11 cellular contexts compared by ENCODE assay signal in the genomic region with DNA sequence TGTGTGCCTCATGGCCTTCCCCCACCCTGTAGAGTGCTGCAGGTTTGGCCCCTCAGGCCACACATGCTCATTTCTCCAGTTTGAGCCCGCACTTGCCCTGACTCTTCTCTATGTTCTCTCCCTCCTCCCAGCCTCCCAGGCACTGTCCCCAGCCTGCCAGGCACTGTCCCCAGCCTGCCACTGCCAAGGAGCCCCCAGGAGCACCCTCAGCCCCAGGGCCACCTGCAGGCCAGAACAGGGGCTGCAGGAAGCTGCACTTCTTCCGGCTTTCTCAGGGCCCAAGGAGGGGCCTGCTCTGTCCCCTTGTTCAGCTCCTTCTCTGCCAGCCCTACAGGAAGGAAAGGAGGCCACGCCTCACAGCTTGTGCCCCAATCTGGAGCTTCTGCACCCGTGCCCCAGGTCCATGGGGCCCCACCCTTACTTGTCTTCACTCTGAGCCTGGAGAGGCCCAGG. TPM values are rescaled to one million over a fixed set of nuclear protein-coding genes. Genes with fewer than 3 reads are reported as not detected.
A peak's percentile ranks its signal among the peaks of the same experiment; 100 is the strongest.
DNase-seq lines count a peak whose midpoint lies in the region; ATAC-seq and TF ChIP-seq lines count a peak whose summit lies in the region.
"Had no signal": no experiment of that assay in that cellular context is flagged by ENCODE, and none has a peak within 500 bp of the region (broad histone marks: within the 10 kb centered on the region; RNA-seq: fewer than 3 reads in every experiment).

No MANE protein-coding gene starts in this region.

- H3K79me2 ChIP-seq in OCI-LY7 (ENCODE audit: insufficient read depth, low read depth, low read length): no peaks in the 10 kb centered on the region

- no peak overlapping the region for H3K4me2 ChIP-seq in OCI-LY7 (ENCODE audit: low read length)

- ATAC-seq in Right ventricle myocardium superior (ENCODE audit: poor library complexity) (no peak), thoracic aorta (ENCODE audit: insufficient number of reproducible peaks, low FRiP score, low read depth) (no peak), HG03565 (IDR thresholded peaks at IDR 0.05; ENCODE audit: unreplicated experiment) (no peak), HG02588 (IDR thresholded peaks at IDR 0.05; ENCODE audit: unreplicated experiment) (no peak)

- CTCF ChIA-PET in OCI-LY7 (lab: Charles Lee; ENCODE audit: unreplicated experiment): no interaction called here

- H3K4me3 ChIP-seq in cardiac muscle cell (no peak overlapping the region), OCI-LY7 (ENCODE audit: low read depth, low read length, poor library complexity, severe bottlenecking) (no peak overlapping the region), esophagus squamous epithelium (peak overlapping the region in 1 of 4 donors; percentile 14), thoracic aorta (no peak overlapping the region)
- H3K4me3 ChIP-seq: right atrium auricular region had no signal

- WGBS in esophagus squamous epithelium, 2 donors: 19 to 29% methylated on average over 1 to 4 of the region's 4 CpGs

- TF ChIP-seq CTCF in cardiac muscle cell (IDR thresholded peaks at IDR 0.05; ENCODE audit: low read depth, low read length): peak; percentile 53
- TF ChIP-seq CTCF in OCI-LY7 (conservative IDR thresholded peaks at IDR 0.05; ENCODE audit: low read length): peak; percentile 41; the same call in 1 of the 2 replicates
- peak in 3 of 6 experiments; percentile 18 to 56 (median 33) for TF ChIP-seq CTCF in esophagus squamous epithelium (IDR thresholded peaks at IDR 0.05)
- peak; percentile 11 for TF ChIP-seq CTCF in thoracic aorta (IDR thresholded peaks at IDR 0.05)

- no peak for TF ChIP-seq POLR2A in esophagus squamous epithelium (IDR thresholded peaks at IDR 0.05)

- H3K4me1 ChIP-seq in cardiac muscle cell (ENCODE audit: low read depth) (no peaks in the 10 kb centered on the region), OCI-LY7 (ENCODE audit: insufficient read depth, low read length, poor library complexity, severe bottlenecking) (no peaks in the 10 kb centered on the region), esophagus squamous epithelium (peaks cover 14 to 35% (median 22%) of the 10 kb centered on the region in 3 donors), thoracic aorta (ENCODE audit: control insufficient read depth in 1 of 2, low read depth in 2 of 2) (peaks cover 8 to 18% of the 10 kb centered on the region in 2 donors)

- intact Hi-C loops in Right ventricle myocardium superior (cut with DNase I) (no loop called here), OCI-LY7 (cut with micrococcal nuclease; ENCODE audit: unreplicated experiment) (no loop called here), esophagus squamous epithelium (cut with DNase I) (no loop called here)

- H3K27ac ChIP-seq in cardiac muscle cell (no peak overlapping the region), OCI-LY7 (ENCODE audit: low read depth, low read length, poor library complexity, severe bottlenecking) (no peak overlapping the region), esophagus squamous epithelium (peak overlapping the region; percentile 64 to 87 (median 76)), thoracic aorta (peak overlapping the region; percentile 38 to 46)
- H3K27ac ChIP-seq: right atrium auricular region had no signal

- H3K9me2 ChIP-seq in OCI-LY7 (ENCODE audit: insufficient read depth, low read length): no peaks in the 10 kb centered on the region

- no peaks in the 10 kb centered on the region for H3K9me3 ChIP-seq in cardiac muscle cell (ENCODE audit: low read depth)
- no peaks in the 10 kb centered on the region for H3K9me3 ChIP-seq in OCI-LY7 (ENCODE audit: low read length)
- no peaks in the 10 kb centered on the region for H3K9me3 ChIP-seq in esophagus squamous epithelium
- no peaks in the 10 kb centered on the region for H3K9me3 ChIP-seq in thoracic aorta
- H3K9me3 ChIP-seq: right atrium auricular region had no signal

- H3K36me3 ChIP-seq in cardiac muscle cell (no peaks in the 10 kb centered on the region), OCI-LY7 (ENCODE audit: insufficient read depth, low read length) (no peaks in the 10 kb centered on the region), esophagus squamous epithelium (no peaks in the 10 kb centered on the region), thoracic aorta (no peaks in the 10 kb centered on the region)
- H3K36me3 ChIP-seq: right atrium auricular region had no signal

- DNase-seq in cardiac muscle cell (ENCODE audit: low read depth in 1 of 2, low spot score in 1 of 2) (peak in 1 of 2 donors; percentile 15), Right ventricle myocardium superior (no peak), OCI-LY7 (ENCODE audit: low spot score) (no peak), esophagus squamous epithelium (lab: John Stamatoyannopoulos, UW) (no peak), thoracic aorta (ENCODE audit: low spot score) (no peak), GDM1 (lab: John Stamatoyannopoulos, UW) (no peak)
- DNase-seq: COR-L47, KG1 had no signal

- POLR2A ChIA-PET in OCI-LY7 (lab: Charles Lee): interaction anchor here (0.6 kb wide), 1 partner anchor 935 kb away, joined by 3 read pairs; no protein-coding TSS in a partner anchor

- no peaks in the 10 kb centered on the region for H4K20me1 ChIP-seq in OCI-LY7 (ENCODE audit: insufficient read depth, low read length)

- H3K27me3 ChIP-seq in cardiac muscle cell: no peaks in the 10 kb centered on the region
- H3K27me3 ChIP-seq in esophagus squamous epithelium: peaks cover 0 to 32% (median 0%) of the 10 kb centered on the region in 4 donors
- H3K27me3 ChIP-seq in thoracic aorta (replicated peaks; ENCODE audit: insufficient read depth): no peaks in the 10 kb centered on the region
- H3K27me3 ChIP-seq: right atrium auricular region had no signal

- BruUV-seq in OCI-LY7 (replicated peaks; lab: Mats Ljungman, UMichigan): no TSS peak

- H2AFZ ChIP-seq in OCI-LY7 (ENCODE audit: low read length): no peak overlapping the region

RNA-seq across cellular contexts. Expression of a gene that starts 31.6 kb away (rescaled TPM):
- total RNA-seq in cardiac muscle cell (3.1 and 3.6 TPM in 2 replicates), Right ventricle myocardium superior (4.4 TPM), OCI-LY7 (2022) (not detected in 2 replicates), esophagus squamous epithelium (1 to 10 TPM in 3 of 4 donors, under 1 TPM in 1; 0.62 to 6.7 (median 1.3) TPM), thoracic aorta (10 to 100 TPM in 1 of 2 donors, 1 to 10 TPM in 1; 6.0 to 20.8 TPM)
- 0.65 and 1.2 TPM in 2 replicates for polyA plus RNA-seq in cardiac muscle cell
- not detected in 2 replicates for total RNA-seq in OCI-LY7 (2014; rRNA removed; shearing (Covaris generic))

Comparison
In these comparisons a context has a peak if more than half of its experiments do, and no peak if none do; other contexts are left out.
1. H3K27ac ChIP-seq: peak in esophagus squamous epithelium (4 of 4) and thoracic aorta (2 of 2); none in cardiac muscle cell (single experiment) and OCI-LY7 (single experiment).